Comparison of ENCODE assay signal across 30 cellular contexts in the genomic region with DNA sequence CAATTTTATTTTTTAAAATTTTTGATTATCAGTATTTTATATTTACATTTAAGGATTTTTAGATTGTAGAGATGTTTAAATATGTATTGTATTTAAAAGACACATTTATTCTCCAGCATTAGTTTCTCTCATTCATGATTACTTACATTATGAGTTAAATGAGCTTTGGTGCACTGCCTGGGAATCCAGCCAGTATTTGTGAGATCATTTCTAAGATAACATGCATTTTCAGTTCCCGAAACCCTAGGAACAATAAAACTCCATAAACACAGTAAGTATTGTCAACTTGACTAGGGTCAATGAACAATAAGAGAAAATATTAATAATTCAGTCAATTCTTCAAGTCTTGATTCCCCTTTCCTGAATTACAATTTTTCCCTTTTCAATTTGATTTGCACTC.
DNase-seq lines count a peak whose midpoint lies in the region; ATAC-seq and TF ChIP-seq lines count a peak whose summit lies in the region.
"Had no signal": no experiment of that assay in that cellular context is flagged by ENCODE, and none has a peak within 500 bp of the region (broad histone marks: within the 10 kb centered on the region; RNA-seq: fewer than 3 reads in every experiment).

No MANE protein-coding gene starts in this region.

- WGBS in mammary epithelial cell (ENCODE audit: low coverage, missing lambda C conversion rate), result 40% methylated on average over 1 of the region's 1 CpG
- 11 to 27% methylated on average over 1 of the region's 1 CpG for WGBS in transverse colon (ENCODE audit: low coverage in 1 of 2), 2 donors

- peak; percentile 45 for DNase-seq in mammary epithelial cell
- no peak for DNase-seq in MCF 10A (ENCODE audit: unreplicated experiment)
- DNase-seq in astrocyte of the spinal cord (ENCODE audit: low read depth, low spot score), result peak; percentile 76
- DNase-seq in fibroblast of the aortic adventitia (ENCODE audit: low read depth), result peak; percentile 54
- DNase-seq in transverse colon, result peak; percentile 12
- DNase-seq in hippocampal formation (lab: John Stamatoyannopoulos, UW), result no peak
- DNase-seq in pons (ENCODE audit: low spot score), result no peak
- DNase-seq: activated CD4-positive, alpha-beta T cell treated with anti-CD3 and anti-CD28 coated beads, Interleukin-2, amount 50 U/mL, for 1 hour; activated naive CD4-positive, alpha-beta T cell treated with anti-CD3 and anti-CD28 coated beads, Interleukin-2, amount 10 ng/mL, durations not matched to agents 7 days and 5 days; anterior cingulate cortex; CD8-positive, alpha-beta T cell; DMS153; GDM1; Karpas-422; kidney glomerular epithelial cell; mesenchymal stem cell; NCI-H1048; NCI-H2029 treated with DMSO at 0.1 percent for 48 hours; NCI-H345; NCI-H748 treated with DMSO at 0.1 percent for 48 hours; nucleus accumbens; Right ventricle myocardium superior; small intestine; stimulated activated CD4-positive, alpha-beta T cell treated with anti-CD3 and anti-CD28 coated beads, Interleukin-1b, Interleukin-23, amount 100 ng/mL, for 48 hours; substantia nigra; SW 1271 had no signal

- in situ Hi-C loops in mammary epithelial cell (cut with MboI; ENCODE audit: low sequenced_read_pairs in 2 of 2) (no loop called here), astrocyte of the spinal cord (cut with HindIII; ENCODE audit: low sequenced_read_pairs) (no loop called here), transverse colon (cut with MboI; ENCODE audit: low pct_ligation_motif_present in 1 of 4, low pct_unique_long_range_greater_than_20kb in 1 of 4, low sequenced_read_pairs in 3 of 4) (no loop called here)

- no peaks in the 10 kb centered on the region for H3K36me3 Mint-ChIP-seq in MCF 10A (ENCODE audit: insufficient read depth, unreplicated experiment)
- H3K36me3 Mint-ChIP-seq: activated naive CD4-positive, alpha-beta T cell treated with anti-CD3 and anti-CD28 coated beads, Interleukin-2, amount 10 ng/mL, durations not matched to agents 7 days and 5 days; CD8-positive, alpha-beta T cell had no signal

- BruUV-seq in mammary epithelial cell (replicated peaks; lab: Mats Ljungman, UMichigan), result no TSS peak
- no TSS peak for BruUV-seq in MCF 10A (replicated peaks; lab: Mats Ljungman, UMichigan)

- H3K36me3 ChIP-seq in mammary epithelial cell (ENCODE audit: insufficient read depth, low read length) (no peaks in the 10 kb centered on the region), transverse colon (no peaks in the 10 kb centered on the region)

- TF ChIP-seq CTCF in mammary epithelial cell (conservative IDR thresholded peaks at IDR 0.05 in 1 of 2, IDR thresholded peaks at IDR 0.05 in 1 of 2; ENCODE audit: extremely low read depth in 1 of 2, insufficient read depth in 1 of 2, low read depth in 1 of 2, low read length in 2 of 2), result no peak
- TF ChIP-seq CTCF in MCF 10A (IDR thresholded peaks at IDR 0.05; ENCODE audit: unreplicated experiment), result no peak
- TF ChIP-seq CTCF in astrocyte of the spinal cord (IDR thresholded peaks at IDR 0.05; ENCODE audit: low read depth, low read length), result no peak
- no peak for TF ChIP-seq CTCF in fibroblast of the aortic adventitia (IDR thresholded peaks at IDR 0.05; ENCODE audit: insufficient read depth, low read length)
- TF ChIP-seq CTCF in transverse colon (IDR thresholded peaks at IDR 0.05), result no peak

- no peak overlapping the region for H3K4me3 Mint-ChIP-seq in MCF 10A (ENCODE audit: unreplicated experiment)
- H3K4me3 Mint-ChIP-seq: activated naive CD4-positive, alpha-beta T cell treated with anti-CD3 and anti-CD28 coated beads, Interleukin-2, amount 10 ng/mL, durations not matched to agents 7 days and 5 days; activated T-helper 1 cell treated with anti-CD3 and anti-CD28 coated beads, Interleukin-12 subunit alpha, Interleukin-12 subunit beta, Interleukin-2, Interleukin-4 antibody, amounts not matched to agents 30 ng/mL and 10 ng/mL and 1 ng/mL, durations not matched to agents 14 hours and 24 hours and 36 hours; CD8-positive, alpha-beta T cell; GM23338; WTC11 had no signal

- no peak overlapping the region for H2AFZ ChIP-seq in mammary epithelial cell (ENCODE audit: low read depth, low read length)
- H2AFZ ChIP-seq: GM23338 had no signal

- no peak for TF ChIP-seq POLR2A in transverse colon (IDR thresholded peaks at IDR 0.05)

- H3K27ac Mint-ChIP-seq in MCF 10A (ENCODE audit: low read depth, unreplicated experiment), result no peak overlapping the region
- H3K27ac Mint-ChIP-seq: activated naive CD4-positive, alpha-beta T cell treated with anti-CD3 and anti-CD28 coated beads, Interleukin-2, amount 10 ng/mL, durations not matched to agents 7 days and 5 days; activated T-helper 1 cell treated with anti-CD3 and anti-CD28 coated beads, Interleukin-12 subunit alpha, Interleukin-12 subunit beta, Interleukin-2, Interleukin-4 antibody, amounts not matched to agents 30 ng/mL and 10 ng/mL and 1 ng/mL, durations not matched to agents 14 hours and 24 hours and 36 hours; CD8-positive, alpha-beta T cell; GM23338; WTC11 had no signal

- H3K4me1 ChIP-seq in mammary epithelial cell (ENCODE audit: insufficient read depth, low read length) (no peaks in the 10 kb centered on the region), transverse colon (peaks cover 0 to 6% (median 0%) of the 10 kb centered on the region in 4 donors)

- CTCF ChIA-PET in mammary epithelial cell (lab: Charles Lee; ENCODE audit: low non-redundant PET) (no interaction called here), MCF 10A (lab: Yijun Ruan, JAX) (no interaction called here)

- no peaks in the 10 kb centered on the region for H3K79me2 ChIP-seq in mammary epithelial cell (ENCODE audit: insufficient read depth, low read length)

- no peaks in the 10 kb centered on the region for H3K4me1 Mint-ChIP-seq in MCF 10A (ENCODE audit: insufficient read depth, unreplicated experiment)
- H3K4me1 Mint-ChIP-seq: activated naive CD4-positive, alpha-beta T cell treated with anti-CD3 and anti-CD28 coated beads, Interleukin-2, amount 10 ng/mL, durations not matched to agents 7 days and 5 days; GM23338 had no signal

- no peaks in the 10 kb centered on the region for H3K9me3 Mint-ChIP-seq in MCF 10A (ENCODE audit: unreplicated experiment)
- H3K9me3 Mint-ChIP-seq: CD8-positive, alpha-beta T cell had no signal

- H3K4me3 ChIP-seq in mammary epithelial cell (replicated peaks in 1 of 3; ENCODE audit: insufficient read depth in 1 of 3, low read depth in 2 of 3, low read length in 3 of 3) (no peak overlapping the region), astrocyte of the spinal cord (ENCODE audit: low read depth, low read length) (no peak overlapping the region), fibroblast of the aortic adventitia (ENCODE audit: low read depth, low read length) (no peak overlapping the region), transverse colon (no peak overlapping the region)
- H3K4me3 ChIP-seq: GM23338 had no signal

- H3K27me3 ChIP-seq in mammary epithelial cell (ENCODE audit: insufficient read depth, low read length), result no peaks in the 10 kb centered on the region
- no peaks in the 10 kb centered on the region for H3K27me3 ChIP-seq in transverse colon

- no peaks in the 10 kb centered on the region for H3K27me3 Mint-ChIP-seq in MCF 10A (ENCODE audit: insufficient read depth, unreplicated experiment)
- H3K27me3 Mint-ChIP-seq: activated naive CD4-positive, alpha-beta T cell treated with anti-CD3 and anti-CD28 coated beads, Interleukin-2, amount 10 ng/mL, durations not matched to agents 7 days and 5 days had no signal

- H3K27ac ChIP-seq in mammary epithelial cell (ENCODE audit: insufficient read depth, low read depth, low read length), result no peak overlapping the region
- H3K27ac ChIP-seq in transverse colon, result no peak overlapping the region

- dilution Hi-C loops in mammary epithelial cell (cut with HindIII; ENCODE audit: low sequenced_read_pairs), result no loop called here

- no peak for ATAC-seq in HG02885 (IDR thresholded peaks at IDR 0.05; ENCODE audit: poor library complexity, unreplicated experiment)
- ATAC-seq: CD8-positive, alpha-beta T cell; GM23338; WTC11 had no signal

- TF ChIP-seq EP300 in transverse colon (IDR thresholded peaks at IDR 0.05; ENCODE audit: low read depth), result no peak

- H3K4me2 ChIP-seq in mammary epithelial cell (ENCODE audit: insufficient read depth, low read depth, low read length), result no peak overlapping the region
- H3K4me2 ChIP-seq: GM23338 had no signal

- intact Hi-C loops in mammary epithelial cell (cut with micrococcal nuclease) (no loop called here), MCF 10A (cut with micrococcal nuclease) (no loop called here), transverse colon (cut with DNase I; ENCODE audit: low total_unique reads) (no loop called here)

- H4K20me1 ChIP-seq in mammary epithelial cell (ENCODE audit: insufficient read depth, low read length), result no peaks in the 10 kb centered on the region

- H3K9ac ChIP-seq in mammary epithelial cell (ENCODE audit: insufficient read depth, low read length), result no peak overlapping the region

- POLR2A ChIA-PET in MCF 10A (lab: Yijun Ruan, JAX), result no interaction called here

- H3K9me3 ChIP-seq in mammary epithelial cell (replicated peaks; ENCODE audit: insufficient read depth, low read length) (no peaks in the 10 kb centered on the region), transverse colon (no peaks in the 10 kb centered on the region)

Comparison
In these comparisons a context has a peak if more than half of its experiments do, and no peak if none do; other contexts are left out.
1. DNase-seq: peak in mammary epithelial cell (single experiment), astrocyte of the spinal cord (single experiment), fibroblast of the aortic adventitia (single experiment) and transverse colon (single experiment); none in MCF 10A (single experiment), hippocampal formation (0 of 2) and pons (single experiment).